ENCODE assay signal across 32 cellular contexts in genomic region chr2:24611626-24612025, GRCh38.
"Had no signal": no experiment of that assay in that cellular context is flagged by ENCODE, and none has a peak within 500 bp of the region (broad histone marks: within the 10 kb centered on the region; RNA-seq: fewer than 3 reads in every experiment).

No MANE protein-coding gene starts in this region.

- H3K27me3 ChIP-seq: adrenal gland, body of pancreas, colonic mucosa, esophagus squamous epithelium, gastroesophageal sphincter had no signal

- H3K9me3 ChIP-seq: colonic mucosa had no signal

- H3K9me3 Mint-ChIP-seq: activated CD4-positive, alpha-beta memory T cell treated with anti-CD3 and anti-CD28 coated beads, Interleukin-2, amount 10 ng/mL, durations not matched to agents 7 days and 5 days; activated T-helper 1 cell treated with anti-CD3 and anti-CD28 coated beads, Interleukin-12 subunit alpha, Interleukin-12 subunit beta, Interleukin-2, Interleukin-4 antibody, amounts not matched to agents 30 ng/mL and 10 ng/mL and 1 ng/mL, durations not matched to agents 14 hours and 24 hours and 36 hours; activated T-helper 2 cell treated with anti-CD3 and anti-CD28 coated beads, Interferon-gamma antibody, Interleukin-2, Interleukin-4, amounts not matched to agents 10 μg/mL and 5 μg/mL and 100 μg/mL, durations not matched to agents 14 hours and 24 hours and 36 hours had no signal

- FAIRE-seq: endometrium, endothelial cell of umbilical vein had no signal

- H3K4me1 ChIP-seq: body of pancreas, colonic mucosa had no signal

- H3K27ac Mint-ChIP-seq: activated CD4-positive, alpha-beta memory T cell treated with anti-CD3 and anti-CD28 coated beads, Interleukin-2, amount 10 ng/mL, durations not matched to agents 7 days and 5 days; activated CD4-positive, alpha-beta T cell treated with anti-CD3 and anti-CD28 coated beads, Interleukin-2, amount 10 ng/mL, durations not matched to agents 7 days and 5 days; activated naive CD4-positive, alpha-beta T cell treated with anti-CD3 and anti-CD28 coated beads for 36 hours; activated naive CD4-positive, alpha-beta T cell treated with anti-CD3 and anti-CD28 coated beads, Interleukin-2, amount 50 U/mL, for 24 hours; activated naive CD8-positive, alpha-beta T cell treated with anti-CD3 and anti-CD28 coated beads for 36 hours; activated naive CD8-positive, alpha-beta T cell treated with anti-CD3 and anti-CD28 coated beads, Interleukin-2, amount 50 U/mL, for 24 hours; activated T-helper 1 cell treated with anti-CD3 and anti-CD28 coated beads, Interleukin-12 subunit alpha, Interleukin-12 subunit beta, Interleukin-2, Interleukin-4 antibody, amounts not matched to agents 30 ng/mL and 10 ng/mL and 1 ng/mL, durations not matched to agents 14 hours and 24 hours and 36 hours; activated T-helper 2 cell treated with anti-CD3 and anti-CD28 coated beads, Interferon-gamma antibody, Interleukin-2, Interleukin-4, amounts not matched to agents 10 μg/mL and 5 μg/mL and 100 μg/mL, durations not matched to agents 14 hours and 24 hours and 36 hours; T-helper 17 cell had no signal

- H3K36me3 ChIP-seq: adrenal gland, colonic mucosa, esophagus squamous epithelium, gastroesophageal sphincter had no signal

- H3K27me3 Mint-ChIP-seq: activated CD4-positive, alpha-beta memory T cell treated with anti-CD3 and anti-CD28 coated beads, Interleukin-2, amount 10 ng/mL, durations not matched to agents 7 days and 5 days; activated CD4-positive, alpha-beta T cell treated with anti-CD3 and anti-CD28 coated beads, Interleukin-2, amount 10 ng/mL, durations not matched to agents 7 days and 5 days; activated naive CD4-positive, alpha-beta T cell treated with anti-CD3 and anti-CD28 coated beads, Interleukin-2, amount 50 U/mL, for 24 hours; activated naive CD8-positive, alpha-beta T cell treated with anti-CD3 and anti-CD28 coated beads for 36 hours; activated naive CD8-positive, alpha-beta T cell treated with anti-CD3 and anti-CD28 coated beads, Interleukin-2, amount 50 U/mL, for 24 hours; T-helper 17 cell had no signal

- H3K4me3 Mint-ChIP-seq: activated CD4-positive, alpha-beta memory T cell treated with anti-CD3 and anti-CD28 coated beads, Interleukin-2, amount 10 ng/mL, durations not matched to agents 7 days and 5 days; activated CD4-positive, alpha-beta T cell treated with anti-CD3 and anti-CD28 coated beads, Interleukin-2, amount 10 ng/mL, durations not matched to agents 7 days and 5 days; activated naive CD4-positive, alpha-beta T cell treated with anti-CD3 and anti-CD28 coated beads for 36 hours; activated naive CD4-positive, alpha-beta T cell treated with anti-CD3 and anti-CD28 coated beads, Interleukin-2, amount 50 U/mL, for 24 hours; activated naive CD8-positive, alpha-beta T cell treated with anti-CD3 and anti-CD28 coated beads for 36 hours; activated naive CD8-positive, alpha-beta T cell treated with anti-CD3 and anti-CD28 coated beads, Interleukin-2, amount 50 U/mL, for 24 hours; activated T-cell treated with anti-CD3 and anti-CD28 coated beads, Interleukin-2, amount 50 U/mL, for 4 hours; activated T-helper 1 cell treated with anti-CD3 and anti-CD28 coated beads, Interleukin-12 subunit alpha, Interleukin-12 subunit beta, Interleukin-2, Interleukin-4 antibody, amounts not matched to agents 30 ng/mL and 10 ng/mL and 1 ng/mL, durations not matched to agents 14 hours and 24 hours and 36 hours; T-helper 17 cell had no signal

- H3K27ac ChIP-seq: adrenal gland, body of pancreas, colonic mucosa, epithelial cell of prostate, esophagus squamous epithelium, gastroesophageal sphincter had no signal

- H3K4me3 ChIP-seq: adrenal gland, body of pancreas, colonic mucosa, esophagus squamous epithelium, gastroesophageal sphincter had no signal

- DNase-seq: activated CD4-positive, alpha-beta memory T cell treated with anti-CD3 and anti-CD28 coated beads, Interleukin-2, amount 10 ng/mL, durations not matched to agents 7 days and 5 days; activated CD4-positive, alpha-beta T cell treated with anti-CD3 and anti-CD28 coated beads for 1 hour; activated CD4-positive, alpha-beta T cell treated with anti-CD3 and anti-CD28 coated beads for 4 hours; activated CD4-positive, alpha-beta T cell treated with anti-CD3 and anti-CD28 coated beads, Interleukin-2, amount 10 ng/mL, durations not matched to agents 7 days and 5 days; activated CD4-positive, alpha-beta T cell treated with anti-CD3 and anti-CD28 coated beads, Interleukin-2, amount 50 U/mL, for 4 hours; activated CD8-positive, alpha-beta memory T cell treated with anti-CD3 and anti-CD28 coated beads, Interleukin-2, amount 50 U/mL, for 48 hours; activated effector memory CD4-positive, alpha-beta T cell treated with anti-CD3 and anti-CD28 coated beads, Interleukin-2, amount 50 U/mL, for 16 hours; activated naive CD4-positive, alpha-beta T cell treated with anti-CD3 and anti-CD28 coated beads for 36 hours; activated naive CD8-positive, alpha-beta T cell treated with anti-CD3 and anti-CD28 coated beads for 36 hours; activated naive CD8-positive, alpha-beta T cell treated with anti-CD3 and anti-CD28 coated beads, Interleukin-2, amount 50 U/mL, for 24 hours; activated T-cell treated with anti-CD3 and anti-CD28 coated beads for 4 hours; activated T-cell treated with anti-CD3 and anti-CD28 coated beads, Interleukin-2, amount 50 U/mL, for 4 hours; adrenal gland; amygdala; aorta; body of pancreas; central memory CD4-positive, alpha-beta T cell; cerebellar nuclear complex; colonic mucosa; effector CD8-positive, alpha-beta T cell; esophagus squamous epithelium; foreskin melanocyte; head of caudate nucleus; hippocampal formation; T-helper 17 cell had no signal
